ENCODE assay signal across 1 cellular context in genomic region chr10:13102002-13102794, GRCh38.
TF ChIP-seq lines count a peak whose summit lies in the region.

No MANE protein-coding gene starts in this region.

TF ChIP-seq in HepG2, 621 proteins besides CTCF, POLR2A, EP300 and RAD21 (continued from another document and continues in another):
- TF ChIP-seq HIC2 (CRISPR knock-in tag; IDR thresholded peaks at IDR 0.05; ENCODE audit: low read depth) (no peak), ZNF484 (CRISPR knock-in tag; IDR thresholded peaks at IDR 0.05; ENCODE audit: borderline replicate concordance, low read depth) (no peak), MYPOP (CRISPR knock-in tag; IDR thresholded peaks at IDR 0.05) (no peak), ZNF326 (CRISPR knock-in tag; IDR thresholded peaks at IDR 0.05; ENCODE audit: borderline replicate concordance) (no peak), ZNF883 (CRISPR knock-in tag; IDR thresholded peaks at IDR 0.05; ENCODE audit: not compliant biosample characterization) (no peak), ZNF598 (CRISPR knock-in tag; IDR thresholded peaks at IDR 0.05; ENCODE audit: borderline replicate concordance) (no peak), FLYWCH1 (CRISPR knock-in tag; IDR thresholded peaks at IDR 0.05) (no peak), ZNF713 (CRISPR knock-in tag; IDR thresholded peaks at IDR 0.05) (no peak), TMF1 (CRISPR knock-in tag; IDR thresholded peaks at IDR 0.05; ENCODE audit: low read depth) (no peak), ZSCAN25 (CRISPR knock-in tag; IDR thresholded peaks at IDR 0.05) (no peak), NR2C2 (CRISPR knock-in tag; IDR thresholded peaks at IDR 0.05; ENCODE audit: borderline replicate concordance) (no peak), ZNF747 (CRISPR knock-in tag; IDR thresholded peaks at IDR 0.05; ENCODE audit: borderline replicate concordance) (no peak), IKZF5 (CRISPR knock-in tag; IDR thresholded peaks at IDR 0.05) (peak; percentile 31; the same call in 1 of the 2 replicates), PHB2 (IDR thresholded peaks at IDR 0.05; ENCODE audit: partially characterized antibody) (no peak), MAF1 (CRISPR knock-in tag; IDR thresholded peaks at IDR 0.05; ENCODE audit: borderline replicate concordance) (no peak), GLI4 (CRISPR knock-in tag; IDR thresholded peaks at IDR 0.05; ENCODE audit: borderline replicate concordance) (no peak), CEBPG (CRISPR knock-in tag; IDR thresholded peaks at IDR 0.05) (peak; percentile 47), RXRB (CRISPR knock-in tag; IDR thresholded peaks at IDR 0.05; ENCODE audit: borderline replicate concordance) (peak; percentile 40; the same call in 1 of the 2 replicates), HNF1A (IDR thresholded peaks at IDR 0.05; ENCODE audit: low read depth) (no peak), HNF1A (CRISPR knock-in tag; IDR thresholded peaks at IDR 0.05; ENCODE audit: borderline replicate concordance) (no peak), DBP (CRISPR knock-in tag; IDR thresholded peaks at IDR 0.05; ENCODE audit: not compliant biosample characterization) (no peak), NR2F2 (IDR thresholded peaks at IDR 0.05; ENCODE audit: borderline replicate concordance, low read depth) (no peak), ZXDC (CRISPR knock-in tag; IDR thresholded peaks at IDR 0.05) (no peak), ZSCAN31 (CRISPR knock-in tag; IDR thresholded peaks at IDR 0.05; ENCODE audit: low read depth) (no peak), ZSCAN21 (CRISPR knock-in tag; IDR thresholded peaks at IDR 0.05; ENCODE audit: borderline replicate concordance) (no peak), ZNF749 (CRISPR knock-in tag; IDR thresholded peaks at IDR 0.05; ENCODE audit: borderline replicate concordance) (no peak), ZNF383 (CRISPR knock-in tag; IDR thresholded peaks at IDR 0.05; ENCODE audit: borderline replicate concordance) (no peak), SALL2 (CRISPR knock-in tag; IDR thresholded peaks at IDR 0.05) (no peak), GTF2F1 (IDR thresholded peaks at IDR 0.05; ENCODE audit: low read length) (no peak), MTF2 (CRISPR knock-in tag; IDR thresholded peaks at IDR 0.05; ENCODE audit: borderline replicate concordance) (peak; percentile 57; the same call in 1 of the 2 replicates), KMT2A (CRISPR knock-in tag; IDR thresholded peaks at IDR 0.05) (peak; percentile 46; the same call in 1 of the 2 replicates), PRDM10 (CRISPR knock-in tag; IDR thresholded peaks at IDR 0.05; ENCODE audit: low read depth) (no peak), MBD4 (IDR thresholded peaks at IDR 0.05; ENCODE audit: borderline replicate concordance, low read length) (no peak), ZNF263 (CRISPR knock-in tag; IDR thresholded peaks at IDR 0.05) (no peak), MAFF (IDR thresholded peaks at IDR 0.05; ENCODE audit: low read depth, low read length) (no peak), MATR3 (CRISPR knock-in tag; IDR thresholded peaks at IDR 0.05) (no peak), EZH2 (conservative IDR thresholded peaks at IDR 0.05; ENCODE audit: low read depth, low read length) (no peak), HMGXB3 (CRISPR knock-in tag; IDR thresholded peaks at IDR 0.05; ENCODE audit: borderline replicate concordance) (no peak), KDM1A (CRISPR knock-in tag; IDR thresholded peaks at IDR 0.05) (no peak), STAT5B (CRISPR knock-in tag; IDR thresholded peaks at IDR 0.05) (no peak), CBX5 (CRISPR knock-in tag; IDR thresholded peaks at IDR 0.05; ENCODE audit: borderline replicate concordance) (peak; percentile 22; the same call in 1 of the 2 replicates), ZNF260 (CRISPR knock-in tag; IDR thresholded peaks at IDR 0.05; ENCODE audit: borderline replicate concordance, low read depth) (no peak), KLF6 (CRISPR knock-in tag; IDR thresholded peaks at IDR 0.05) (no peak), ZNF235 (CRISPR knock-in tag; IDR thresholded peaks at IDR 0.05; ENCODE audit: borderline replicate concordance) (no peak), MEF2D (CRISPR knock-in tag; IDR thresholded peaks at IDR 0.05) (peak; percentile 70; the same call in 1 of the 2 replicates), ZNF547 (CRISPR knock-in tag; IDR thresholded peaks at IDR 0.05) (no peak)
